ENCODE assay signal across 1 cellular context in the genomic region with DNA sequence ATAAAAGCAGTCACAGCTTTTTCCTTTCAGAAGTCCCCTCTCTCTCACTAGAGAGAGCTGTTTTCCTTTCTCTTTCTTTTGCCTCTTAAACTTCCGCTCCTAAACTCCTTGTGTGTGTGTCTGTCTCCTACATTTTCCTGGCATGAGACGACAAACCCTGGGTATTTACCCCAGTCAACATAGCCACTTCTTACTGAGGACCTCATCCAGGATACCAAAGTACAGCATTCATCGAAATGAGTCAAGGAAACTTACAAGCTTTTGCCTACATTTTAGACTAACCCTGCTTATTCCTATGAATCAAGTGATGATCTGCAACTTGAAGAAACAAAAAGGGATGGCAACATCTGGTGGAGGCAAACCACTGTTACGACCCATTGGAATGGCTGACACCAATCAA.
TF ChIP-seq lines count a peak whose summit lies in the region.

No MANE protein-coding gene starts in this region.

TF ChIP-seq in K562, 482 proteins besides CTCF, POLR2A, EP300 and RAD21:
- TF ChIP-seq, protein P1, sequence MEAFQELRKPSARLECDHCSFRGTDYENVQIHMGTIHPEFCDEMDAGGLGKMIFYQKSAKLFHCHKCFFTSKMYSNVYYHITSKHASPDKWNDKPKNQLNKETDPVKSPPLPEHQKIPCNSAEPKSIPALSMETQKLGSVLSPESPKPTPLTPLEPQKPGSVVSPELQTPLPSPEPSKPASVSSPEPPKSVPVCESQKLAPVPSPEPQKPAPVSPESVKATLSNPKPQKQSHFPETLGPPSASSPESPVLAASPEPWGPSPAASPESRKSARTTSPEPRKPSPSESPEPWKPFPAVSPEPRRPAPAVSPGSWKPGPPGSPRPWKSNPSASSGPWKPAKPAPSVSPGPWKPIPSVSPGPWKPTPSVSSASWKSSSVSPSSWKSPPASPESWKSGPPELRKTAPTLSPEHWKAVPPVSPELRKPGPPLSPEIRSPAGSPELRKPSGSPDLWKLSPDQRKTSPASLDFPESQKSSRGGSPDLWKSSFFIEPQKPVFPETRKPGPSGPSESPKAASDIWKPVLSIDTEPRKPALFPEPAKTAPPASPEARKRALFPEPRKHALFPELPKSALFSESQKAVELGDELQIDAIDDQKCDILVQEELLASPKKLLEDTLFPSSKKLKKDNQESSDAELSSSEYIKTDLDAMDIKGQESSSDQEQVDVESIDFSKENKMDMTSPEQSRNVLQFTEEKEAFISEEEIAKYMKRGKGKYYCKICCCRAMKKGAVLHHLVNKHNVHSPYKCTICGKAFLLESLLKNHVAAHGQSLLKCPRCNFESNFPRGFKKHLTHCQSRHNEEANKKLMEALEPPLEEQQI (IDR thresholded peaks at IDR 0.05) = no peak
- TF ChIP-seq ZSCAN29 (IDR thresholded peaks at IDR 0.05) (no peak), ZNF589 (CRISPR knock-in tag; IDR thresholded peaks at IDR 0.05; ENCODE audit: low read depth) (no peak), ATF7 (IDR thresholded peaks at IDR 0.05) (no peak), ARID1B (IDR thresholded peaks at IDR 0.05) (no peak), CEBPG (CRISPR knock-in tag; IDR thresholded peaks at IDR 0.05) (no peak), CEBPG (tag; conservative IDR thresholded peaks at IDR 0.05 in 1 of 2, IDR thresholded peaks at IDR 0.05 in 1 of 2) (no peak), TAF1 (IDR thresholded peaks at IDR 0.05; ENCODE audit: control insufficient read depth, extremely low read depth, insufficient read depth, low read length, severe bottlenecking) (no peak), ZNF263 (CRISPR knock-in tag; IDR thresholded peaks at IDR 0.05; ENCODE audit: borderline replicate concordance) (no peak), ATF4 (CRISPR knock-in tag; IDR thresholded peaks at IDR 0.05) (no peak), ZNF277 (CRISPR knock-in tag; IDR thresholded peaks at IDR 0.05; ENCODE audit: borderline replicate concordance) (no peak), ZFPM2 (CRISPR knock-in tag; IDR thresholded peaks at IDR 0.05) (no peak), JUND (IDR thresholded peaks at IDR 0.05; ENCODE audit: borderline replicate concordance, low read depth, low read length) (no peak), JUND (tag; IDR thresholded peaks at IDR 0.05; ENCODE audit: borderline replicate concordance, low read depth, low read length) (no peak), ZNF347 (CRISPR knock-in tag; IDR thresholded peaks at IDR 0.05; ENCODE audit: low read depth) (no peak), SMAD3 (CRISPR knock-in tag; conservative IDR thresholded peaks at IDR 0.05) (no peak), KDM1A (IDR thresholded peaks at IDR 0.05) (no peak)
- TF ChIP-seq, protein P2, sequence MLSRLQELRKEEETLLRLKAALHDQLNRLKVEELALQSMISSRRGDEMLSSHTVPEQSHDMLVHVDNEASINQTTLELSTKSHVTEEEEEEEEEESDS (CRISPR knock-in tag; IDR thresholded peaks at IDR 0.05) = no peak
- TF ChIP-seq, protein P3, sequence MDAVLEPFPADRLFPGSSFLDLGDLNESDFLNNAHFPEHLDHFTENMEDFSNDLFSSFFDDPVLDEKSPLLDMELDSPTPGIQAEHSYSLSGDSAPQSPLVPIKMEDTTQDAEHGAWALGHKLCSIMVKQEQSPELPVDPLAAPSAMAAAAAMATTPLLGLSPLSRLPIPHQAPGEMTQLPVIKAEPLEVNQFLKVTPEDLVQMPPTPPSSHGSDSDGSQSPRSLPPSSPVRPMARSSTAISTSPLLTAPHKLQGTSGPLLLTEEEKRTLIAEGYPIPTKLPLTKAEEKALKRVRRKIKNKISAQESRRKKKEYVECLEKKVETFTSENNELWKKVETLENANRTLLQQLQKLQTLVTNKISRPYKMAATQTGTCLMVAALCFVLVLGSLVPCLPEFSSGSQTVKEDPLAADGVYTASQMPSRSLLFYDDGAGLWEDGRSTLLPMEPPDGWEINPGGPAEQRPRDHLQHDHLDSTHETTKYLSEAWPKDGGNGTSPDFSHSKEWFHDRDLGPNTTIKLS (IDR thresholded peaks at IDR 0.05; ENCODE audit: borderline replicate concordance, low read depth) = no peak
- TF ChIP-seq, protein P4, sequence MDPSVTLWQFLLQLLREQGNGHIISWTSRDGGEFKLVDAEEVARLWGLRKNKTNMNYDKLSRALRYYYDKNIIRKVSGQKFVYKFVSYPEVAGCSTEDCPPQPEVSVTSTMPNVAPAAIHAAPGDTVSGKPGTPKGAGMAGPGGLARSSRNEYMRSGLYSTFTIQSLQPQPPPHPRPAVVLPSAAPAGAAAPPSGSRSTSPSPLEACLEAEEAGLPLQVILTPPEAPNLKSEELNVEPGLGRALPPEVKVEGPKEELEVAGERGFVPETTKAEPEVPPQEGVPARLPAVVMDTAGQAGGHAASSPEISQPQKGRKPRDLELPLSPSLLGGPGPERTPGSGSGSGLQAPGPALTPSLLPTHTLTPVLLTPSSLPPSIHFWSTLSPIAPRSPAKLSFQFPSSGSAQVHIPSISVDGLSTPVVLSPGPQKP (CRISPR knock-in tag; IDR thresholded peaks at IDR 0.05) = no peak
- TF ChIP-seq, protein P5, sequence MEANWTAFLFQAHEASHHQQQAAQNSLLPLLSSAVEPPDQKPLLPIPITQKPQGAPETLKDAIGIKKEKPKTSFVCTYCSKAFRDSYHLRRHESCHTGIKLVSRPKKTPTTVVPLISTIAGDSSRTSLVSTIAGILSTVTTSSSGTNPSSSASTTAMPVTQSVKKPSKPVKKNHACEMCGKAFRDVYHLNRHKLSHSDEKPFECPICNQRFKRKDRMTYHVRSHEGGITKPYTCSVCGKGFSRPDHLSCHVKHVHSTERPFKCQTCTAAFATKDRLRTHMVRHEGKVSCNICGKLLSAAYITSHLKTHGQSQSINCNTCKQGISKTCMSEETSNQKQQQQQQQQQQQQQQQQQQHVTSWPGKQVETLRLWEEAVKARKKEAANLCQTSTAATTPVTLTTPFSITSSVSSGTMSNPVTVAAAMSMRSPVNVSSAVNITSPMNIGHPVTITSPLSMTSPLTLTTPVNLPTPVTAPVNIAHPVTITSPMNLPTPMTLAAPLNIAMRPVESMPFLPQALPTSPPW (CRISPR knock-in tag; IDR thresholded peaks at IDR 0.05) = no peak
